Comparison of ENCODE assay signal across 38 cellular contexts in the genomic region with DNA sequence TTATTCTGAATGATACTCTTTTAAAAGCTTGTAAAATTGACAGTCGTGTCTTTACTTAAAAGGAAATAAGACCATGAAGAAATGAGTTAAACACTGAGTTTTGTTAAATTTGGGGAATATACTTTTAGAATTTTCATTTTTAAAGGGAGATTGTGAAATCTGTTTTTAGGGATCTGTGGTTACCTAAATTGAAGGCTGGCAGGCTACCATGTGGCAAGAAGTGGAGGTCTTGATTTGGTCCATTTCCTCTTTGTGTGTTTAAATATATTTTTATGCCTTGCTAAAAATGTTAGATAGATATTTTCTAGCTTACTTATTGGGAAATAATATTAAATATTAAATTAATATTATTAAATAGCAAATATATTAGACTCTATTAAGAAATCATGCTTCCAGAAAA. TPM values are rescaled to one million over a fixed set of nuclear protein-coding genes. Genes with fewer than 3 reads are reported as not detected.
A peak's percentile ranks its signal among the peaks of the same experiment; 100 is the strongest.
DNase-seq lines count a peak whose midpoint lies in the region; ATAC-seq and TF ChIP-seq lines count a peak whose summit lies in the region.
"Had no signal": no experiment of that assay in that cellular context is flagged by ENCODE, and none has a peak within 500 bp of the region (broad histone marks: within the 10 kb centered on the region; RNA-seq: fewer than 3 reads in every experiment).

No MANE protein-coding gene starts in this region.

- TF ChIP-seq CTCF in osteoblast (IDR thresholded peaks at IDR 0.05; ENCODE audit: extremely low read depth, low read depth, low read length): no peak
- TF ChIP-seq CTCF in mucosa of descending colon (IDR thresholded peaks at IDR 0.05): no peak
- no peak for TF ChIP-seq CTCF in adrenal gland (IDR thresholded peaks at IDR 0.05)

- H3K9me3 ChIP-seq in osteoblast (ENCODE audit: low read depth, low read length): no peaks in the 10 kb centered on the region
- no peaks in the 10 kb centered on the region for H3K9me3 ChIP-seq in mucosa of descending colon
- no peaks in the 10 kb centered on the region for H3K9me3 ChIP-seq in adrenal gland (replicated peaks in 1 of 3)
- H3K9me3 ChIP-seq: ascending aorta, colonic mucosa, heart right ventricle, suprapubic skin, upper lobe of right lung had no signal

- H2AFZ ChIP-seq in osteoblast (ENCODE audit: low read length): no peak overlapping the region
- H2AFZ ChIP-seq: PC-9 had no signal

- no peak for ATAC-seq in mucosa of descending colon
- ATAC-seq: heart right ventricle; naive thymus-derived CD8-positive, alpha-beta T cell; upper lobe of right lung had no signal

- peaks cover 7% of the 10 kb centered on the region for H3K79me2 ChIP-seq in osteoblast (ENCODE audit: insufficient read depth, low read length)

- intact Hi-C loops in mucosa of descending colon (cut with DNase I, micrococcal nuclease) (no loop called here), adrenal gland (cut with DNase I) (no loop called here)

- H3K4me1 ChIP-seq in osteoblast (ENCODE audit: insufficient read depth, low read length): peaks cover 43% of the 10 kb centered on the region
- H3K4me1 ChIP-seq in mucosa of descending colon (ENCODE audit: low read depth): no peaks in the 10 kb centered on the region
- peaks cover 6 to 15% of the 10 kb centered on the region in 2 donors for H3K4me1 ChIP-seq in adrenal gland (replicated peaks in 1 of 2)
- H3K4me1 ChIP-seq: colonic mucosa, suprapubic skin, upper lobe of right lung had no signal

- peak; percentile 21 for DNase-seq in GM03348 (ENCODE audit: low spot score)
- DNase-seq in NOMO-1 (lab: John Stamatoyannopoulos, UW; ENCODE audit: unreplicated experiment in 2 of 2): peak; percentile 29 to 56
- DNase-seq in epithelial cell of prostate (ENCODE audit: low read depth, low spot score): no peak
- no peak for DNase-seq in osteoblast (ENCODE audit: insufficient read length, low spot score, missing footprints)
- no peak for DNase-seq in mucosa of descending colon
- no peak for DNase-seq in adrenal gland
- DNase-seq in NCI-H345 treated with DMSO at 0.1 percent for 48 hours (lab: John Stamatoyannopoulos, UW; ENCODE audit: unreplicated experiment): no peak
- no peak for DNase-seq in epidermal melanocyte (ENCODE audit: insufficient read length, low spot score)
- DNase-seq: activated CD4-positive, alpha-beta T cell treated with anti-CD3 and anti-CD28 coated beads for 4 hours; activated effector memory CD4-positive, alpha-beta T cell treated with anti-CD3 and anti-CD28 coated beads, Interleukin-2, amount 50 U/mL, for 16 hours; C1 segment of cervical spinal cord; Calu3; colonic mucosa; DMS79; effector CD4-positive, alpha-beta T cell; foreskin melanocyte; GDM1; HCEC 1CT; heart right ventricle; Kasumi-1; midbrain; naive thymus-derived CD8-positive, alpha-beta T cell; NCI-H1092; NCI-H1694; NCI-H510A treated with DMSO at 0.1 percent for 48 hours; nucleus accumbens; PC-9; Right ventricle myocardium superior; stimulated activated naive CD4-positive, alpha-beta T cell; SW 1271; upper lobe of right lung had no signal

- H4K20me1 ChIP-seq in osteoblast (ENCODE audit: insufficient read depth, low read length): no peaks in the 10 kb centered on the region

- 83 to 89% (median 86%) methylated on average over 1 of the region's 1 CpG for WGBS in adrenal gland, 4 donors

- TF ChIP-seq POLR2A in adrenal gland (IDR thresholded peaks at IDR 0.05): no peak

- H3K36me3 ChIP-seq in osteoblast (ENCODE audit: insufficient read depth, low read length) (peaks cover 29% of the 10 kb centered on the region), mucosa of descending colon (ENCODE audit: low read depth) (no peaks in the 10 kb centered on the region), adrenal gland (replicated peaks in 1 of 2) (peaks cover 0 to 1% of the 10 kb centered on the region in 2 donors)
- H3K36me3 ChIP-seq: colonic mucosa had no signal

- H3K4me3 ChIP-seq in osteoblast (ENCODE audit: insufficient read depth, low read length) (no peak overlapping the region), mucosa of descending colon (no peak overlapping the region), adrenal gland (no peak overlapping the region)
- H3K4me3 ChIP-seq: ascending aorta, cardiac muscle cell, colonic mucosa, heart right ventricle, PC-9, suprapubic skin, upper lobe of right lung had no signal

- H3K27me3 ChIP-seq in osteoblast (ENCODE audit: insufficient read depth, low read length) (no peaks in the 10 kb centered on the region), adrenal gland (no peaks in the 10 kb centered on the region)
- H3K27me3 ChIP-seq: ascending aorta, cardiac muscle cell, colonic mucosa, heart right ventricle, suprapubic skin, upper lobe of right lung had no signal

- H3K27ac ChIP-seq in epithelial cell of prostate: peak overlapping the region; percentile 70
- H3K27ac ChIP-seq in osteoblast (ENCODE audit: low read depth, low read length): peak overlapping the region; percentile 83
- H3K27ac ChIP-seq in adrenal gland: no peak overlapping the region
- H3K27ac ChIP-seq: ascending aorta, cardiac muscle cell, colonic mucosa, heart right ventricle, PC-9, suprapubic skin, upper lobe of right lung had no signal

- no peak overlapping the region for H3K4me2 ChIP-seq in osteoblast (ENCODE audit: insufficient read depth, low read length)
- H3K4me2 ChIP-seq: PC-9 had no signal

RNA-seq across cellular contexts. Expression of gene SLC22A13, which starts 36.6 kb away (rescaled TPM):
- 0.29 and 0.36 TPM in 2 replicates for total RNA-seq in osteoblast
- total RNA-seq in mucosa of descending colon: under 1 TPM; 0.51 to 0.84 (median 0.70) TPM
- total RNA-seq in adrenal gland: under 1 TPM in 3 of 8 donors, not detected in 5; 0.25 to 0.42 (median 0.40) TPM
- under 1 TPM in 2 of 3 donors, not detected in 1; 0.07 to 0.16 TPM for polyA plus RNA-seq in adrenal gland
- total RNA-seq: ascending aorta, epithelial cell of proximal tubule, kidney epithelial cell, Right ventricle myocardium superior, skeletal muscle tissue had no signal

RNA-seq across cellular contexts. Expression of gene SLC22A14, which starts 53.1 kb away (rescaled TPM):
- total RNA-seq in osteoblast: 0.29 and 0.36 TPM in 2 replicates
- under 1 TPM in 2 of 3 donors, not detected in 1; 0.12 to 0.16 TPM for total RNA-seq in mucosa of descending colon
- under 1 TPM in 3 of 8 donors, not detected in 5; 0.11 to 0.31 (median 0.14) TPM for total RNA-seq in adrenal gland
- under 1 TPM; 0.07 to 0.32 (median 0.10) TPM for polyA plus RNA-seq in adrenal gland
- total RNA-seq: ascending aorta, epithelial cell of proximal tubule, PC-9, Right ventricle myocardium superior had no signal
- polyA plus RNA-seq: AG04450; naive thymus-derived CD8-positive, alpha-beta T cell had no signal

Comparison
In these comparisons a context has a peak if more than half of its experiments do, and no peak if none do; other contexts are left out.
1. DNase-seq: peak in GM03348 (single experiment) and NOMO-1 (2 of 2); none in epithelial cell of prostate (single experiment), osteoblast (single experiment), mucosa of descending colon (0 of 3), adrenal gland (0 of 7), NCI-H345 treated with DMSO at 0.1 percent for 48 hours (single experiment) and epidermal melanocyte (single experiment).
2. H3K27ac ChIP-seq: peak in epithelial cell of prostate (single experiment) and osteoblast (single experiment); none in adrenal gland (0 of 5).